Comparison of ENCODE assay signal across 1 cellular context in genomic region chr11:123197711-123198110, GRCh38.
TF ChIP-seq lines count a peak whose summit lies in the region.

No MANE protein-coding gene starts in this region.

TF ChIP-seq in GM23338, 12 proteins besides CTCF, POLR2A, EP300 and RAD21 (continued from another document):
- TF ChIP-seq ZNF462 (CRISPR knock-in tag; IDR thresholded peaks at IDR 0.05) (no peak), STAT1 (IDR thresholded peaks at IDR 0.05; ENCODE audit: unreplicated experiment) (no peak), REST (IDR thresholded peaks at IDR 0.05; ENCODE audit: unreplicated experiment) (no peak), ETS1 (IDR thresholded peaks at IDR 0.05) (no peak), JUNB (IDR thresholded peaks at IDR 0.05; ENCODE audit: unreplicated experiment) (no peak), EZH2 (IDR thresholded peaks at IDR 0.05; ENCODE audit: low read depth, unreplicated experiment) (no peak), EZH2phosphoT487 (IDR thresholded peaks at IDR 0.05; ENCODE audit: unreplicated experiment) (no peak), POLR2AphosphoS5 (IDR thresholded peaks at IDR 0.05; ENCODE audit: low read depth) (no peak), ZNF114 (CRISPR knock-in tag; IDR thresholded peaks at IDR 0.05) (no peak)
